24 cellular contexts compared by ENCODE assay signal in the genomic region with DNA sequence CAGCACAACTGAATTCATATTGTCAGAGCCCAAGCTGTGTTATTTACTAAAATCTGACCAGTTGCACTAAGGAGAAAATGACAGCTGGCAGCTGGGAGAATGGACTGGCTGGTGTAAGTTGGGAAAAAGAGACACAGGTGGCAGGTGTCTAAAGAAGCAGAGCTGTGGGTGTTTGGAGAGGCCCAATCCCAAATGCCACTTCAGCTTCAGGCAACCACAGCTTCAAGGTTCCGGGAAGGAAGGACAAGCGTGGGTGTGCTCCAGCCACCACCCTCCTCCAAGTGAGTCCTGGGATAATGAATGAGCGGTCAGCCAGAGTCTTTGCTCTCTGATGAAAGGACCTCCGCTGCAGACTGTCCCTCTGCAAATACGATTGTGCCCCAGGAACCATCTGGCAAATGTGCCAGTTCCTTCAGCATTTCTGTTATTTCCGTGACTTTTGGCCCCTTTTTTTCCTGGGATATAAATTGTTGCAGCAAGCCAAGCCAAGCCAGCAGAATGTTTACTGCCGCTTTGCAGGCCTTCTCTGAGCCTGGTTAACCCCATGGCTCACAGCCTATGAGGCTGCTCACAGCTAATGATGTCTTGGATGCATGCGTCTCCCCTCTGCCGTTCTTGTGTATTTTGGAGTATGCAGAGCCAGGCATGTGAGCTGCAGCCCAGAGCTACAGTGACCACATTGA. TPM values are rescaled to one million over a fixed set of nuclear protein-coding genes. Genes with fewer than 3 reads are reported as not detected.
DNase-seq lines count a peak whose midpoint lies in the region; ATAC-seq and TF ChIP-seq lines count a peak whose summit lies in the region.
"Had no signal": no experiment of that assay in that cellular context is flagged by ENCODE, and none has a peak within 500 bp of the region (broad histone marks: within the 10 kb centered on the region; RNA-seq: fewer than 3 reads in every experiment).

No MANE protein-coding gene starts in this region.

- no peak overlapping the region for H3K4me3 ChIP-seq in upper lobe of right lung
- no peak overlapping the region for H3K4me3 ChIP-seq in suprapubic skin
- H3K4me3 ChIP-seq: A549, gastroesophageal sphincter, hepatocyte, right atrium auricular region, tibial artery had no signal

- H3K27ac Mint-ChIP-seq in brain (peak overlapping the region; percentile 25 to 97 (median 68)), nephron (peak overlapping the region in 2 of 3 experiments; percentile 45 to 69)
- H3K27ac Mint-ChIP-seq: activated T-cell treated with anti-CD3 and anti-CD28 coated beads, Interleukin-2, amount 50 U/mL, for 72 hours; CD4-positive, alpha-beta T cell; stimulated activated naive CD8-positive, alpha-beta T cell treated with anti-CD3 and anti-CD28 coated beads, Interleukin-15, amount 100 ng/mL, for 72 hours had no signal

- TF ChIP-seq POLR2A in GM18505 (IDR thresholded peaks at IDR 0.05; ENCODE audit: borderline replicate concordance, extremely low read depth, insufficient read depth, insufficient read length) (no peak), suprapubic skin (IDR thresholded peaks at IDR 0.05) (no peak)

- H3K4me3 Mint-ChIP-seq in brain (no peak overlapping the region), nephron (peak overlapping the region in 1 of 3 experiments; percentile 22)
- H3K4me3 Mint-ChIP-seq: activated T-cell treated with anti-CD3 and anti-CD28 coated beads, Interleukin-2, amount 50 U/mL, for 72 hours; CD4-positive, alpha-beta T cell; stimulated activated naive CD8-positive, alpha-beta T cell treated with anti-CD3 and anti-CD28 coated beads, Interleukin-15, amount 100 ng/mL, for 72 hours had no signal

- H3K9me3 ChIP-seq in upper lobe of right lung: no peaks in the 10 kb centered on the region
- H3K9me3 ChIP-seq in suprapubic skin: no peaks in the 10 kb centered on the region
- H3K9me3 ChIP-seq: A549, gastroesophageal sphincter, right atrium auricular region, tibial artery had no signal

- H3K36me3 Mint-ChIP-seq in brain: no peaks in the 10 kb centered on the region
- H3K36me3 Mint-ChIP-seq in nephron (ENCODE audit: low read depth): no peaks in the 10 kb centered on the region

- H3K9me3 Mint-ChIP-seq in brain (peaks cover 0 to 6% (median 0%) of the 10 kb centered on the region in 5 experiments), nephron (no peaks in the 10 kb centered on the region)
- H3K9me3 Mint-ChIP-seq: activated T-cell treated with anti-CD3 and anti-CD28 coated beads, Interleukin-2, amount 50 U/mL, for 72 hours; CD4-positive, alpha-beta T cell; stimulated activated naive CD8-positive, alpha-beta T cell treated with anti-CD3 and anti-CD28 coated beads, Interleukin-15, amount 100 ng/mL, for 72 hours had no signal

- 62% methylated on average over 9 of the region's 9 CpGs for WGBS in suprapubic skin

- ATAC-seq in upper lobe of right lung (peak; percentile 32), HG03280 (IDR thresholded peaks at IDR 0.05; ENCODE audit: unreplicated experiment) (no peak), GM18505 (IDR thresholded peaks at IDR 0.05; ENCODE audit: unreplicated experiment) (no peak)
- ATAC-seq: A549; activated CD4-positive, CD25-positive, alpha-beta regulatory T cell treated with anti-CD3 and anti-CD28 coated beads, Interleukin-2, amount 50 U/mL, for 24 hours; activated T-cell treated with anti-CD3 and anti-CD28 coated beads, Interleukin-2, amount 50 U/mL, for 72 hours; gastroesophageal sphincter; stimulated activated naive CD8-positive, alpha-beta T cell treated with anti-CD3 and anti-CD28 coated beads, Interleukin-15, amount 100 ng/mL, for 72 hours had no signal

- intact Hi-C loops in upper lobe of right lung (cut with DNase I): loop anchor here (5.0 kb wide), 1 partner anchor 61 kb away; no protein-coding TSS in a partner anchor

- no peaks in the 10 kb centered on the region for H3K27me3 ChIP-seq in upper lobe of right lung
- no peaks in the 10 kb centered on the region for H3K27me3 ChIP-seq in suprapubic skin
- H3K27me3 ChIP-seq: gastroesophageal sphincter, right atrium auricular region, tibial artery had no signal

- H3K4me1 Mint-ChIP-seq in brain (peaks cover 66% of the 10 kb centered on the region), nephron (peaks cover 33% of the 10 kb centered on the region)
- H3K4me1 Mint-ChIP-seq: stimulated activated naive CD8-positive, alpha-beta T cell treated with anti-CD3 and anti-CD28 coated beads, Interleukin-15, amount 100 ng/mL, for 72 hours had no signal

- TF ChIP-seq EP300 in suprapubic skin (IDR thresholded peaks at IDR 0.05): no peak

- no peaks in the 10 kb centered on the region for H3K27me3 Mint-ChIP-seq in brain
- peaks cover 51% of the 10 kb centered on the region for H3K27me3 Mint-ChIP-seq in nephron (ENCODE audit: low read depth)

- no peak overlapping the region for H3K27ac ChIP-seq in upper lobe of right lung
- no peak overlapping the region for H3K27ac ChIP-seq in suprapubic skin
- H3K27ac ChIP-seq: A549, gastroesophageal sphincter, hepatocyte, parathyroid adenoma, right atrium auricular region, tibial artery had no signal

- no peak for TF ChIP-seq CTCF in brain (conservative IDR thresholded peaks at IDR 0.05)
- TF ChIP-seq CTCF in nephron (IDR thresholded peaks at IDR 0.05; ENCODE audit: unreplicated experiment in 3 of 3): no peak
- TF ChIP-seq CTCF in upper lobe of right lung (IDR thresholded peaks at IDR 0.05): no peak
- TF ChIP-seq CTCF in suprapubic skin (IDR thresholded peaks at IDR 0.05): no peak

- H3K4me1 ChIP-seq in upper lobe of right lung (no peaks in the 10 kb centered on the region), suprapubic skin (no peaks in the 10 kb centered on the region)
- H3K4me1 ChIP-seq: parathyroid adenoma, tibial artery had no signal

- DNase-seq in NCI-H82 (lab: John Stamatoyannopoulos, UW) (peak; percentile 25), NCI-H82 treated with DMSO at 0.1 percent for 48 hours (lab: John Stamatoyannopoulos, UW; ENCODE audit: unreplicated experiment) (no peak), upper lobe of right lung (no peak), suprapubic skin (ENCODE audit: low spot score in 2 of 2) (no peak)
- DNase-seq: activated CD4-positive, alpha-beta T cell treated with anti-CD3 and anti-CD28 coated beads, Interleukin-2, amount 50 U/mL, for 48 hours; activated T-cell treated with anti-CD3 and anti-CD28 coated beads, Interleukin-2, amount 50 U/mL, for 72 hours; CD4-positive, alpha-beta T cell; GOT3; MM.1S; NCI-H510A; SIG-M5; stimulated activated CD8-positive, alpha-beta memory T cell treated with anti-CD3 and anti-CD28 coated beads, Interleukin-4, amount 100 ng/mL, for 48 hours; stimulated activated naive CD8-positive, alpha-beta T cell treated with anti-CD3 and anti-CD28 coated beads, Interleukin-15, amount 100 ng/mL, for 72 hours; tibial artery had no signal

- H3K36me3 ChIP-seq in upper lobe of right lung: no peaks in the 10 kb centered on the region
- no peaks in the 10 kb centered on the region for H3K36me3 ChIP-seq in suprapubic skin
- H3K36me3 ChIP-seq: gastroesophageal sphincter, right atrium auricular region, tibial artery had no signal

RNA-seq across cellular contexts. Expression of a gene that starts 9.5 kb away (rescaled TPM):
- polyA plus RNA-seq in brain (ENCODE audit: insufficient read depth, low read depth, low replicate concordance): 26.6 TPM
- total RNA-seq in upper lobe of right lung (0.41 TPM), suprapubic skin (1 to 10 TPM in 1 of 4 donors, under 1 TPM in 2, not detected in 1; 0.31 to 1.7 (median 0.34) TPM)
